8 cellular contexts compared by ENCODE assay signal in genomic region chr1:207751463-207751789, GRCh38. TPM values are rescaled to one million over a fixed set of nuclear protein-coding genes. Genes with fewer than 3 reads are reported as not detected.
A peak's percentile ranks its signal among the peaks of the same experiment; 100 is the strongest.
DNase-seq lines count a peak whose midpoint lies in the region; ATAC-seq and TF ChIP-seq lines count a peak whose summit lies in the region.
"Not testable (repeated sequence)": the region's sequence is repeated elsewhere in the genome, so short reads cannot be mapped to it uniquely, and the experiment has no call there.

No MANE protein-coding gene starts in this region.

- in situ Hi-C loops in IMR-90 (cut with MboI; ENCODE audit: low sequenced_read_pairs): not testable (repeated sequence)

- ATAC-seq in GM21526 (IDR thresholded peaks at IDR 0.05; ENCODE audit: low FRiP score, unreplicated experiment): peak; percentile 7
- ATAC-seq in IMR-90 (ENCODE audit: low read depth): not testable (repeated sequence)
- ATAC-seq in Right ventricle myocardium superior (ENCODE audit: poor library complexity): peak; percentile 9

- not testable (repeated sequence) for H2AK9ac ChIP-seq in IMR-90 (replicated peaks; ENCODE audit: low read depth, low read length, poor library complexity)

- not testable (repeated sequence) for TF ChIP-seq RAD21 in IMR-90 (IDR thresholded peaks at IDR 0.05; ENCODE audit: low read length)

- peak overlapping the region; percentile 41 for H3K14ac ChIP-seq in IMR-90 (replicated peaks; ENCODE audit: low read depth, low read length)

- peak overlapping the region; percentile 57 for H4K91ac ChIP-seq in IMR-90 (ENCODE audit: insufficient read depth, low read depth, low read length)

- not testable (repeated sequence) for H2BK15ac ChIP-seq in IMR-90 (ENCODE audit: low read depth, low read length)

- peaks cover 15 to 41% of the 10 kb centered on the region in 2 experiments for H3K79me1 ChIP-seq in IMR-90 (ENCODE audit: low read depth in 1 of 2, low read length in 2 of 2)

- not testable (repeated sequence) for H3K36me3 Mint-ChIP-seq in stimulated activated naive CD8-positive, alpha-beta T cell treated with anti-CD3 and anti-CD28 coated beads, Interleukin-15, Interleukin-2, amounts not matched to agents 100 ng/mL and 50 ng/mL, for 24 hours (ENCODE audit: low read depth)

- not testable (repeated sequence) for DNase-seq in BJ (ENCODE audit: low read depth); IMR-90; breast epithelium (ENCODE audit: low spot score in 2 of 2); Right ventricle myocardium superior

- H3K4me2 ChIP-seq in IMR-90 (ENCODE audit: low read depth, low read length): peak overlapping the region; percentile 69

- H4K8ac ChIP-seq in IMR-90 (ENCODE audit: low read depth in 2 of 2, low read length in 2 of 2): peak overlapping the region; percentile 94 to 95

- H3K27me3 Mint-ChIP-seq in stimulated activated naive CD8-positive, alpha-beta T cell treated with anti-CD3 and anti-CD28 coated beads, Interleukin-15, Interleukin-2, amounts not matched to agents 100 ng/mL and 50 ng/mL, for 24 hours: not testable (repeated sequence)

- peak overlapping the region; percentile 96 for H3K4me3 Mint-ChIP-seq in stimulated activated naive CD8-positive, alpha-beta T cell treated with anti-CD3 and anti-CD28 coated beads, Interleukin-15, Interleukin-2, amounts not matched to agents 100 ng/mL and 50 ng/mL, for 24 hours

- H3K23ac ChIP-seq in IMR-90 (ENCODE audit: low read depth, low read length): 0 out of 2 replicates have a peak overlapping the region, but pooled peaks have one; percentile 1

- H2AFZ ChIP-seq in IMR-90 (replicated peaks; ENCODE audit: low read length, poor library complexity): peak overlapping the region; percentile 93

- peaks cover 66% of the 10 kb centered on the region for H3K4me1 Mint-ChIP-seq in stimulated activated naive CD8-positive, alpha-beta T cell treated with anti-CD3 and anti-CD28 coated beads, Interleukin-15, Interleukin-2, amounts not matched to agents 100 ng/mL and 50 ng/mL, for 24 hours (ENCODE audit: low read depth)

- H3K27ac ChIP-seq in IMR-90 (ENCODE audit: insufficient read depth, low read length) (peak overlapping the region; percentile 58), breast epithelium (peak overlapping the region; percentile 90 to 95), muscle layer of duodenum (ENCODE audit: low read length) (peak overlapping the region; percentile 94)

- dilution Hi-C loops in IMR-90 (cut with HindIII; ENCODE audit: low sequenced_read_pairs, unreplicated experiment): not testable (repeated sequence)

- 14% methylated on average over 4 of the region's 7 CpGs; no CpG with 5 or more reads in 1 of the 2 experiments for WGBS in IMR-90 (ENCODE audit: extremely low coverage in 2 of 2, insufficient read length in 1 of 2), 2 experiments

- H4K5ac ChIP-seq in IMR-90 (ENCODE audit: low read depth, low read length): peak overlapping the region; percentile 82

- BruUV-seq in IMR-90 (replicated peaks; lab: Mats Ljungman, UMichigan): not testable (repeated sequence)

- H2BK5ac ChIP-seq in IMR-90 (ENCODE audit: low read depth, low read length, poor library complexity, severe bottlenecking): peak overlapping the region; percentile 15

- H2BK120ac ChIP-seq in IMR-90 (ENCODE audit: low read depth, low read length): not testable (repeated sequence)

- H2BK20ac ChIP-seq in IMR-90 (ENCODE audit: low read depth, low read length): not testable (repeated sequence)

- not testable (repeated sequence) for H3K27me3 ChIP-seq in BJ (ENCODE audit: control insufficient read depth, insufficient read depth, low read length); IMR-90 (ENCODE audit: control insufficient read depth, insufficient read depth, low read length); breast epithelium; muscle layer of duodenum (ENCODE audit: low read depth, low read length)

- POLR2A ChIA-PET in BJ (lab: Charles Lee); IMR-90 (lab: Charles Lee; ENCODE audit: unreplicated experiment): not testable (repeated sequence)

- H3K36me3 ChIP-seq in BJ (ENCODE audit: control insufficient read depth, insufficient read depth, low read length); IMR-90 (ENCODE audit: control insufficient read depth, insufficient read depth, low read length); breast epithelium; muscle layer of duodenum (ENCODE audit: control insufficient read depth in 1 of 2, insufficient read depth in 2 of 2, low read length in 2 of 2): not testable (repeated sequence)

- peak overlapping the region; percentile 98 for H3K27ac Mint-ChIP-seq in stimulated activated naive CD8-positive, alpha-beta T cell treated with anti-CD3 and anti-CD28 coated beads, Interleukin-15, Interleukin-2, amounts not matched to agents 100 ng/mL and 50 ng/mL, for 24 hours

- peak overlapping the region; percentile 20; the same call in 1 of the 2 replicates for H3K56ac ChIP-seq in IMR-90 (ENCODE audit: extremely low read depth, insufficient read depth, low read length)

- H3K4me1 ChIP-seq in IMR-90 (ENCODE audit: control insufficient read depth, insufficient read depth, low read length): not testable (repeated sequence)
- H3K4me1 ChIP-seq in breast epithelium: peaks cover 0 to 18% of the 10 kb centered on the region in 2 donors
- H3K4me1 ChIP-seq in muscle layer of duodenum (ENCODE audit: control insufficient read depth in 1 of 2, insufficient read depth in 2 of 2, low read length in 2 of 2): peaks cover 0 to 35% of the 10 kb centered on the region in 2 donors

- H3K4me3 ChIP-seq in BJ (ENCODE audit: low read depth, low read length) (peak overlapping the region; percentile 66), IMR-90 (ENCODE audit: insufficient read depth, low read depth, low read length) (peak overlapping the region; percentile 79), WI38 (ENCODE audit: low read depth, low read length) (peak overlapping the region; percentile 92), breast epithelium (peak overlapping the region; percentile 85 to 91 (median 88)), muscle layer of duodenum (ENCODE audit: low read depth in 1 of 2, low read length in 2 of 2) (peak overlapping the region; percentile 88 to 98)

- CTCF ChIA-PET in BJ (lab: Yijun Ruan, JAX); IMR-90 (lab: Yijun Ruan, JAX): not testable (repeated sequence)

- H3K9ac ChIP-seq in IMR-90 (ENCODE audit: low read depth, low read length): peak overlapping the region; percentile 55

- H4K20me1 ChIP-seq in IMR-90 (ENCODE audit: insufficient read depth, low read length): peaks cover 37% of the 10 kb centered on the region

- H3K4ac ChIP-seq in IMR-90 (ENCODE audit: low read depth, low read length): peak overlapping the region; percentile 88; the same call in 1 of the 2 replicates

- H3K9me1 ChIP-seq in IMR-90 (ENCODE audit: insufficient read depth, low read length): not testable (repeated sequence)

- H3K9me3 ChIP-seq in IMR-90 (ENCODE audit: control insufficient read depth, insufficient read depth, low read length); breast epithelium; muscle layer of duodenum (ENCODE audit: control insufficient read depth in 1 of 2, low read length in 2 of 2): not testable (repeated sequence)

- H3K18ac ChIP-seq in IMR-90 (ENCODE audit: low read depth, low read length): not testable (repeated sequence)

- intact Hi-C loops in IMR-90 (cut with micrococcal nuclease); breast epithelium (cut with DNase I; ENCODE audit: low total_unique reads); Right ventricle myocardium superior (cut with DNase I): not testable (repeated sequence)

- not testable (repeated sequence) for TF ChIP-seq POLR2A in IMR-90 (IDR thresholded peaks at IDR 0.05; ENCODE audit: low read depth, low read length); breast epithelium (IDR thresholded peaks at IDR 0.05)

- H2AK5ac ChIP-seq in IMR-90 (ENCODE audit: low read depth, low read length): not testable (repeated sequence)

- TF ChIP-seq CTCF in BJ (IDR thresholded peaks at IDR 0.05; ENCODE audit: insufficient read depth, low read depth, low read length); IMR-90 (conservative IDR thresholded peaks at IDR 0.05; ENCODE audit: low read depth, low read length); WI38 (IDR thresholded peaks at IDR 0.05; ENCODE audit: low read depth, low read length); breast epithelium (IDR thresholded peaks at IDR 0.05): not testable (repeated sequence)

- not testable (repeated sequence) for H3K9me3 Mint-ChIP-seq in stimulated activated naive CD8-positive, alpha-beta T cell treated with anti-CD3 and anti-CD28 coated beads, Interleukin-15, Interleukin-2, amounts not matched to agents 100 ng/mL and 50 ng/mL, for 24 hours

RNA-seq across cellular contexts. Expression of gene CD46, which starts 0.4 kb away (rescaled TPM):
- 61.7 and 118 TPM in 2 replicates for polyA plus RNA-seq in BJ (2011; rRNA removed)
- 19.2 and 19.4 TPM in 2 replicates for polyA minus RNA-seq in BJ (2011; rRNA and poly(A)+ RNA removed)
- 37.1 and 76.1 TPM in 2 replicates for total RNA-seq in IMR-90 (2012; rRNA removed)
- 57.7 and 82.0 TPM in 2 replicates for polyA plus RNA-seq in IMR-90 (2012; rRNA removed)
- 14.1 and 15.1 TPM in 2 replicates for polyA plus RNA-seq in IMR-90 (2012; cell fraction: cytosol; rRNA removed)
- polyA plus RNA-seq in IMR-90 (2012; cell fraction: nucleus; rRNA removed; ENCODE audit: low replicate concordance): 31.9 and 303 TPM in 2 replicates
- 100 to 1,000 TPM; 203 to 283 (median 204) TPM for total RNA-seq in breast epithelium
- 86.0 TPM for total RNA-seq in Right ventricle myocardium superior
